ENCODE assay signal across 15 cellular contexts in the genomic region with DNA sequence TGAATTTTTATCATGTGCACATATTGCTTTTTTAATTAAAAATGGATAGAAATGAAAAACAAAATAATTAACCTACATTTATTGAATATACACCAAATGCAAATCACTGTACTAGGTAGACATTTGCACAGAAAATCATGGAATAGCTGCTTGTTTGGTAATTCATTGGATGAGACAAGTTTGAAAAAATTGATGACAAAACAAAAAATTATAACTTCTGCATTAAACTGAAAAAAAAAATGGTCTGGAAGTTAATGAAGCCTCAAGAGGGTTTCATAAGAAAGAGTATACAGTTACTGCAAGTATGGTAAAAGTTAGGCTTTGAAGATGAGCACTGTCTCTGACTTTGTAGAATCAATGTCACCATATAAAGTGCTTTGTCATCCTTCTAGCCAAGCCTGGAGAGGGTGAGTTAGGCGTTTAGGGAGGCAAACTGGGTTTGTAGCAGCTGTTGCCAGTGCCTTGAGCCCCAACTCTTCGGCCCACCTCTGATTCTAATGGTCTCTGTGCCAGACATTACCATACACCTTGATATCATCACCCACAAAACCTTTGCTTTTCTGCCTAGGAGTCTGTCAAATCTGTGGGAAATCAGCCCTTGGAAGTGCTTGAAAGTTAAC.
DNase-seq lines count a peak whose midpoint lies in the region; ATAC-seq and TF ChIP-seq lines count a peak whose summit lies in the region.
"Had no signal": no experiment of that assay in that cellular context is flagged by ENCODE, and none has a peak within 500 bp of the region (broad histone marks: within the 10 kb centered on the region; RNA-seq: fewer than 3 reads in every experiment).

No MANE protein-coding gene starts in this region.

- no peak overlapping the region for H3K4me3 ChIP-seq in BLaER1 treated with 17β-estradiol and CSF1 and Interleukin-3, amounts not matched to agents 10 nM and 100 nM
- H3K4me3 ChIP-seq in IMR-90 (ENCODE audit: insufficient read depth, low read depth, low read length) = no peak overlapping the region
- peak overlapping the region; percentile 51 for H3K4me3 ChIP-seq in endodermal cell (ENCODE audit: low read length)
- no peak overlapping the region for H3K4me3 ChIP-seq in smooth muscle cell
- no peak overlapping the region for H3K4me3 ChIP-seq in body of pancreas

- peaks cover 19% of the 10 kb centered on the region for H3F3A ChIP-seq in smooth muscle cell (ENCODE audit: low read depth)

- H3K4me2 ChIP-seq in BLaER1 treated with 17β-estradiol and CSF1 and Interleukin-3, amounts not matched to agents 10 nM and 100 nM = peak overlapping the region; percentile 54 to 87 (median 75)
- H3K4me2 ChIP-seq in IMR-90 (ENCODE audit: low read depth, low read length) (no peak overlapping the region), smooth muscle cell (peak overlapping the region; percentile 72)

- no peak overlapping the region for H3K4ac ChIP-seq in IMR-90 (ENCODE audit: low read depth, low read length)

- H4K91ac ChIP-seq in IMR-90 (ENCODE audit: insufficient read depth, low read depth, low read length) = no peak overlapping the region

- peaks cover 6% of the 10 kb centered on the region for H3K36me3 Mint-ChIP-seq in endodermal cell (ENCODE audit: low read depth)
- no peaks in the 10 kb centered on the region for H3K36me3 Mint-ChIP-seq in glutamatergic neuron (ENCODE audit: unreplicated experiment)

- peaks cover 13 to 37% (median 25%) of the 10 kb centered on the region in 11 experiments for H3K9me3 ChIP-seq in BLaER1 treated with 17β-estradiol and CSF1 and Interleukin-3, amounts not matched to agents 10 nM and 100 nM (replicated peaks in 1 of 11)
- H3K9me3 ChIP-seq in IMR-90 (ENCODE audit: control insufficient read depth, insufficient read depth, low read length) (no peaks in the 10 kb centered on the region), endodermal cell (ENCODE audit: control insufficient read depth, low read length) (peaks cover 34% of the 10 kb centered on the region), smooth muscle cell (replicated peaks; ENCODE audit: low read depth) (no peaks in the 10 kb centered on the region), body of pancreas (no peaks in the 10 kb centered on the region)

- no peak overlapping the region for H3K14ac ChIP-seq in IMR-90 (replicated peaks; ENCODE audit: low read depth, low read length)

- H2BK15ac ChIP-seq in IMR-90 (ENCODE audit: low read depth, low read length) = no peak overlapping the region

- no peak overlapping the region for H2BK120ac ChIP-seq in IMR-90 (ENCODE audit: low read depth, low read length)

- intact Hi-C loops in IMR-90 (cut with micrococcal nuclease) (no loop called here), body of pancreas (cut with DNase I) (no loop called here)

- no peak overlapping the region for H2BK5ac ChIP-seq in IMR-90 (ENCODE audit: low read depth, low read length, poor library complexity, severe bottlenecking)

- H3K56ac ChIP-seq in IMR-90 (ENCODE audit: extremely low read depth, insufficient read depth, low read length) = no peak overlapping the region

- TF ChIP-seq RAD21 in IMR-90 (IDR thresholded peaks at IDR 0.05; ENCODE audit: low read length) = no peak

- no peak overlapping the region for H2AK9ac ChIP-seq in IMR-90 (replicated peaks; ENCODE audit: low read depth, low read length, poor library complexity)

- no peaks in the 10 kb centered on the region for H4K20me1 ChIP-seq in BLaER1 treated with 17β-estradiol and CSF1 and Interleukin-3, amounts not matched to agents 10 nM and 100 nM
- H4K20me1 ChIP-seq in IMR-90 (ENCODE audit: insufficient read depth, low read length) (no peaks in the 10 kb centered on the region), smooth muscle cell (ENCODE audit: low read depth) (no peaks in the 10 kb centered on the region)

- H3K4me1 ChIP-seq in BLaER1 treated with 17β-estradiol and CSF1 and Interleukin-3, amounts not matched to agents 10 nM and 100 nM = peaks cover 53 to 68% (median 62%) of the 10 kb centered on the region in 10 experiments
- H3K4me1 ChIP-seq in IMR-90 (ENCODE audit: control insufficient read depth, insufficient read depth, low read length) (no peaks in the 10 kb centered on the region), endodermal cell (ENCODE audit: control insufficient read depth, insufficient read depth, low read length) (peaks cover 13% of the 10 kb centered on the region), smooth muscle cell (ENCODE audit: low read depth) (peaks cover 26% of the 10 kb centered on the region), body of pancreas (no peaks in the 10 kb centered on the region)

- TF ChIP-seq CTCF in IMR-90 (conservative IDR thresholded peaks at IDR 0.05; ENCODE audit: low read depth, low read length) = no peak
- no peak for TF ChIP-seq CTCF in endodermal cell (conservative IDR thresholded peaks at IDR 0.05)
- no peak for TF ChIP-seq CTCF in smooth muscle cell (IDR thresholded peaks at IDR 0.05; ENCODE audit: borderline replicate concordance, insufficient read depth, poor library complexity, severe bottlenecking)
- TF ChIP-seq CTCF in body of pancreas (IDR thresholded peaks at IDR 0.05) = no peak
- TF ChIP-seq CTCF in glutamatergic neuron (IDR thresholded peaks at IDR 0.05; ENCODE audit: partially characterized antibody, unreplicated experiment) = no peak

- CTCF ChIA-PET in IMR-90 (lab: Yijun Ruan, JAX) = no interaction called here

- no peaks in the 10 kb centered on the region for H3K27me3 Mint-ChIP-seq in endodermal cell (ENCODE audit: insufficient read depth)
- no peaks in the 10 kb centered on the region for H3K27me3 Mint-ChIP-seq in glutamatergic neuron (ENCODE audit: unreplicated experiment)
- H3K27me3 Mint-ChIP-seq: CD4-positive, alpha-beta T cell had no signal

- H2AK5ac ChIP-seq in IMR-90 (ENCODE audit: low read depth, low read length) = no peak overlapping the region

- ATAC-seq in IMR-90 (ENCODE audit: low read depth) = no peak
- no peak for ATAC-seq in body of pancreas

- H3K36me3 ChIP-seq in BLaER1 treated with 17β-estradiol and CSF1 and Interleukin-3, amounts not matched to agents 10 nM and 100 nM = peaks cover 0 to 2% (median 0%) of the 10 kb centered on the region in 11 experiments; a peak in 1 of 22 replicates
- H3K36me3 ChIP-seq in IMR-90 (ENCODE audit: control insufficient read depth, insufficient read depth, low read length) (no peaks in the 10 kb centered on the region), endodermal cell (ENCODE audit: control insufficient read depth, insufficient read depth, low read length) (no peaks in the 10 kb centered on the region), smooth muscle cell (ENCODE audit: low read depth) (no peaks in the 10 kb centered on the region), body of pancreas (replicated peaks in 1 of 2; ENCODE audit: insufficient read depth in 1 of 2, low read depth in 2 of 2) (no peaks in the 10 kb centered on the region)

- H2AFZ ChIP-seq in IMR-90 (replicated peaks; ENCODE audit: low read length, poor library complexity) (no peak overlapping the region), smooth muscle cell (ENCODE audit: low read depth) (peak overlapping the region; percentile 59)

- no CpG with 5 or more reads among the region's 2 CpGs for WGBS in IMR-90 (ENCODE audit: extremely low coverage in 2 of 2, insufficient read length in 1 of 2), 2 experiments
- WGBS in endodermal cell (ENCODE audit: insufficient coverage in 1 of 2, insufficient read length in 1 of 2), 2 experiments = 93% methylated on average over 2 of the region's 2 CpGs; no CpG with 5 or more reads in 1 of the 2 experiments
- 72% methylated on average over 2 of the region's 2 CpGs for WGBS in smooth muscle cell (ENCODE audit: low lambda C conversion rate)
- 62 to 84% methylated on average over 2 of the region's 2 CpGs for WGBS in body of pancreas, 2 donors

- no peaks in the 10 kb centered on the region for H3K79me2 ChIP-seq in smooth muscle cell (ENCODE audit: low read depth)

- peak overlapping the region in 6 of 11 experiments; percentile 54 to 87 (median 68); a peak in 10 of 22 replicates for H3K27ac ChIP-seq in BLaER1 treated with 17β-estradiol and CSF1 and Interleukin-3, amounts not matched to agents 10 nM and 100 nM
- H3K27ac ChIP-seq in IMR-90 (ENCODE audit: insufficient read depth, low read length) (no peak overlapping the region), endodermal cell (ENCODE audit: low read depth, low read length) (no peak overlapping the region), smooth muscle cell (ENCODE audit: low read depth) (peak overlapping the region; percentile 85), body of pancreas (no peak overlapping the region)

- no peak overlapping the region for H4K8ac ChIP-seq in IMR-90 (ENCODE audit: low read depth in 2 of 2, low read length in 2 of 2)

- H3K9me3 Mint-ChIP-seq in endodermal cell = peaks cover 20% of the 10 kb centered on the region
- H3K9me3 Mint-ChIP-seq in glutamatergic neuron (ENCODE audit: unreplicated experiment) = no peaks in the 10 kb centered on the region

- no peaks in the 10 kb centered on the region for H3K79me1 ChIP-seq in IMR-90 (ENCODE audit: low read depth in 1 of 2, low read length in 2 of 2)

- dilution Hi-C loops in IMR-90 (cut with HindIII; ENCODE audit: low sequenced_read_pairs, unreplicated experiment) = no loop called here

- no TSS peak for BruUV-seq in IMR-90 (replicated peaks; lab: Mats Ljungman, UMichigan)

- H3K4me3 Mint-ChIP-seq in endodermal cell = no peak overlapping the region
- no peak overlapping the region for H3K4me3 Mint-ChIP-seq in glutamatergic neuron (ENCODE audit: unreplicated experiment)
- H3K4me3 Mint-ChIP-seq: CD4-positive, alpha-beta T cell had no signal

- H3K27ac Mint-ChIP-seq in endodermal cell (no peak overlapping the region), glutamatergic neuron (ENCODE audit: unreplicated experiment) (no peak overlapping the region)
- H3K27ac Mint-ChIP-seq: CD4-positive, alpha-beta T cell had no signal

- H3K23ac ChIP-seq in IMR-90 (ENCODE audit: low read depth, low read length) = no peak overlapping the region

- H3K4me1 Mint-ChIP-seq in endodermal cell (peaks cover 27% of the 10 kb centered on the region), glutamatergic neuron (ENCODE audit: low read depth, unreplicated experiment) (no peaks in the 10 kb centered on the region)

- no peak overlapping the region for H2BK20ac ChIP-seq in IMR-90 (ENCODE audit: low read depth, low read length)

- no peak overlapping the region for H4K5ac ChIP-seq in IMR-90 (ENCODE audit: low read depth, low read length)

- no peak overlapping the region; the same call in 1 of the 2 replicates for H3K18ac ChIP-seq in IMR-90 (ENCODE audit: low read depth, low read length)

- POLR2A ChIA-PET in IMR-90 (lab: Charles Lee; ENCODE audit: unreplicated experiment) = interaction anchor here (0.6 kb wide), 1 partner anchor 50 kb away, joined by 3 read pairs; no protein-coding TSS in a partner anchor

- H3K9me1 ChIP-seq in IMR-90 (ENCODE audit: insufficient read depth, low read length) = no peaks in the 10 kb centered on the region

- in situ Hi-C loops in IMR-90 (cut with MboI; ENCODE audit: low sequenced_read_pairs) = no loop called here

- H3K27me3 ChIP-seq in BLaER1 treated with 17β-estradiol and CSF1 and Interleukin-3, amounts not matched to agents 10 nM and 100 nM = no peaks in the 10 kb centered on the region
- H3K27me3 ChIP-seq in IMR-90 (ENCODE audit: control insufficient read depth, insufficient read depth, low read length) (no peaks in the 10 kb centered on the region), endodermal cell (ENCODE audit: control insufficient read depth, insufficient read depth, low read length, poor library complexity, severe bottlenecking) (no peaks in the 10 kb centered on the region), smooth muscle cell (ENCODE audit: low read depth) (no peaks in the 10 kb centered on the region), body of pancreas (no peaks in the 10 kb centered on the region)

- TF ChIP-seq POLR2A in IMR-90 (IDR thresholded peaks at IDR 0.05; ENCODE audit: low read depth, low read length) (no peak), body of pancreas (IDR thresholded peaks at IDR 0.05) (no peak)

- no peak overlapping the region for H3K9ac ChIP-seq in BLaER1 treated with 17β-estradiol and CSF1 and Interleukin-3, amounts not matched to agents 10 nM and 100 nM
- H3K9ac ChIP-seq in IMR-90 (ENCODE audit: low read depth, low read length) (no peak overlapping the region), endodermal cell (ENCODE audit: extremely low read depth, low read length, poor library complexity, severe bottlenecking) (no peak overlapping the region), smooth muscle cell (ENCODE audit: low read depth) (peak overlapping the region; percentile 33)

- DNase-seq in IMR-90 (no peak), endodermal cell (no peak), smooth muscle cell (lab: John Stamatoyannopoulos, UW; ENCODE audit: unreplicated experiment) (no peak), body of pancreas (no peak), glutamatergic neuron (no peak)
- DNase-seq in stimulated activated CD4-positive, alpha-beta T cell treated with anti-CD3 and anti-CD28 coated beads, Interleukin-2, amount 100 ng/mL, for 48 hours = no peak
- DNase-seq: AML-193; C1 segment of cervical spinal cord; Calu3; CD4-positive, alpha-beta T cell; DMS 273 treated with DMSO at 0.1 percent for 48 hours; GOT3; HCEC 1CT; KBM-7 had no signal

Comparison
In these comparisons a context has a peak if more than half of its experiments do, and no peak if none do; other contexts are left out.
1. H3K27ac ChIP-seq: peak in BLaER1 treated with 17β-estradiol and CSF1 and Interleukin-3, amounts not matched to agents 10 nM and 100 nM (6 of 11) and smooth muscle cell (single experiment); none in IMR-90 (single experiment), endodermal cell (single experiment) and body of pancreas (0 of 4).